In the genomic region with DNA sequence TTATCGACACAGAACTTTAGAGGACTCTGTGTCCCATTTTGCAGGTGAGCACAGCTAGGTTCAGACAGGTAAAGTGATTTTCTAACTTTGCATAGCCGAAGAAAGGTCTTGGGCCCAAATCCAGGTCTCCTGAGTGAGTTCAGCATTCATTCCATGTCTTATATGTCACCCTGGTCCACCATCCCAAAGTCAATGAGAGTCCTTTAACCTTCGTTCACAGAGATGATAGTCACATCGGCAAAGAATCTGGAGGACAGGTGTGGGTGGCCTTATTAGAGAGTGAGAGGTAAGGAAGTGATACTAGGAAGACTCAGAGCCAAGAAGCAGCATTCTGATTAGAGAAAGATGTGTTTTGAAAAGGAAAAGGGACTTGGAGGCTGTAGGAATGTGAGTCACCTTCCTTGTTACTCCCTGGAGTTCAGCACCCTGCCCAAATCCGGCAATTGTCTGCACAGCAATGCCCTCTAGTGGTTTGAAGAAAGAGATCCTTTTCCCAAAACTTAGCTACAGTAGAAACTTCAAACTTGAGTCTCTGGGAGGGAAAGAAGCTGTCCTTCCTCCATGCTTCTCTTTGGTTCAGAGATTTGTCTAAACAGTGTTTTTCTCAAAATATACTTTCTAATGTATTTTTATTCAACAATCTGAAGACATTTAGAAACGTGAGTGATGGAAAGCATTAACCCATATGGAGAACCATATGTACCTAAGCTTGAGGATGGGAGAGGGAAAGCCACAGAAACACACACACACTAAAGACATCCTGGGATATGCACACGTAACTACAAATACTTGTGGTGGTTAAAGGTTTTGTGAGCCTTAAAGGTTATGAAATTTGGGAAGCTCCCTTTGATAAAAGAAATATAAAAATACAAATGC, we compare ENCODE assay signal across 1 cellular context.
TF ChIP-seq lines count a peak whose summit lies in the region.

No MANE protein-coding gene starts in this region.

TF ChIP-seq in GM23338, 12 proteins besides CTCF, POLR2A, EP300 and RAD21 (continued from another document):
- no peak for TF ChIP-seq ZNF462 (CRISPR knock-in tag; IDR thresholded peaks at IDR 0.05)
- TF ChIP-seq NANOG (IDR thresholded peaks at IDR 0.05; ENCODE audit: borderline replicate concordance) = no peak
- TF ChIP-seq, protein P1, sequence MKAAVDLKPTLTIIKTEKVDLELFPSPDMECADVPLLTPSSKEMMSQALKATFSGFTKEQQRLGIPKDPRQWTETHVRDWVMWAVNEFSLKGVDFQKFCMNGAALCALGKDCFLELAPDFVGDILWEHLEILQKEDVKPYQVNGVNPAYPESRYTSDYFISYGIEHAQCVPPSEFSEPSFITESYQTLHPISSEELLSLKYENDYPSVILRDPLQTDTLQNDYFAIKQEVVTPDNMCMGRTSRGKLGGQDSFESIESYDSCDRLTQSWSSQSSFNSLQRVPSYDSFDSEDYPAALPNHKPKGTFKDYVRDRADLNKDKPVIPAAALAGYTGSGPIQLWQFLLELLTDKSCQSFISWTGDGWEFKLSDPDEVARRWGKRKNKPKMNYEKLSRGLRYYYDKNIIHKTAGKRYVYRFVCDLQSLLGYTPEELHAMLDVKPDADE (IDR thresholded peaks at IDR 0.05) = no peak
